In genomic region chr17:82257473-82257872, GRCh38 we compare ENCODE assay signal across 8 cellular contexts. TPM values are rescaled to one million over a fixed set of nuclear protein-coding genes. Genes with fewer than 3 reads are reported as not detected.
A peak's percentile ranks its signal among the peaks of the same experiment; 100 is the strongest.
DNase-seq lines count a peak whose midpoint lies in the region; ATAC-seq lines count a peak whose summit lies in the region.

No MANE protein-coding gene starts in this region.

- H3K4me3 ChIP-seq in MG63, result no peak overlapping the region

- H3K36me3 ChIP-seq in MG63, result peaks cover 83% of the 10 kb centered on the region

- peak; percentile 76 for DNase-seq in DMS 273 (lab: John Stamatoyannopoulos, UW; ENCODE audit: unreplicated experiment)
- DNase-seq in DMS 273 treated with DMSO at 0.1 percent for 48 hours (lab: John Stamatoyannopoulos, UW), result no peak
- peak; percentile 37 for DNase-seq in activated naive CD8-positive, alpha-beta T cell treated with anti-CD3 and anti-CD28 coated beads, Interleukin-2, amount 50 U/mL, for 16 hours (ENCODE audit: low read depth, low spot score)
- peak in 1 of 2 donors; percentile 49 for DNase-seq in left colon
- peak; percentile 43 to 57 for DNase-seq in stimulated activated CD8-positive, alpha-beta memory T cell treated with anti-CD3 and anti-CD28 coated beads, Interleukin-2, amount 100 ng/mL, for 1 hour (ENCODE audit: low read depth in 2 of 2)
- no peak for DNase-seq in MG63

- ATAC-seq in left colon, result peak; percentile 90
- no peak for ATAC-seq in HG03521 (IDR thresholded peaks at IDR 0.05; ENCODE audit: unreplicated experiment)
- no peak for ATAC-seq in GM21723 (IDR thresholded peaks at IDR 0.05; ENCODE audit: unreplicated experiment)

- intact Hi-C loops in left colon (cut with DNase I, micrococcal nuclease), result loop anchor here in 1 of 2 donors (10.0 kb wide), 1 partner anchor 57 kb away; the partner anchor contains the start of gene CD7

- no peaks in the 10 kb centered on the region for H3K27me3 ChIP-seq in MG63

- H3K9me3 ChIP-seq in MG63, result no peaks in the 10 kb centered on the region

RNA-seq across cellular contexts. Expression of gene CSNK1D, which starts 16.0 kb away (rescaled TPM):
- 100 to 1,000 TPM; 165 to 166 TPM for total RNA-seq in left colon
- total RNA-seq in MG63 (2014; rRNA removed; shearing (Covaris generic); ENCODE audit: low replicate concordance), result 60.2 and 104 TPM in 2 replicates

RNA-seq across cellular contexts. Expression of gene SLC16A3, which starts 28.6 kb away (rescaled TPM):
- total RNA-seq in left colon, result 100 to 1,000 TPM; 112 to 168 TPM
- total RNA-seq in MG63 (2014; rRNA removed; shearing (Covaris generic); ENCODE audit: low replicate concordance), result 529 and 652 TPM in 2 replicates

RNA-seq across cellular contexts. Expression of gene CCDC57, which starts 44.8 kb away (rescaled TPM):
- 10 to 100 TPM; 29.6 to 53.4 TPM for total RNA-seq in left colon
- 6.9 and 8.2 TPM in 2 replicates for total RNA-seq in MG63 (2014; rRNA removed; shearing (Covaris generic); ENCODE audit: low replicate concordance)

RNA-seq across cellular contexts. Expression of gene CD7, which starts 59.9 kb away (rescaled TPM):
- total RNA-seq in left colon, result 10 to 100 TPM in 1 of 2 donors, 1 to 10 TPM in 1; 5.2 to 10.0 TPM
- not detected in 2 replicates for total RNA-seq in MG63 (2014; rRNA removed; shearing (Covaris generic); ENCODE audit: low replicate concordance)

Comparison
In these comparisons a context has a peak if more than half of its experiments do, and no peak if none do; other contexts are left out.
1. DNase-seq: peak in DMS 273 (single experiment), activated naive CD8-positive, alpha-beta T cell treated with anti-CD3 and anti-CD28 coated beads, Interleukin-2, amount 50 U/mL, for 16 hours (single experiment) and stimulated activated CD8-positive, alpha-beta memory T cell treated with anti-CD3 and anti-CD28 coated beads, Interleukin-2, amount 100 ng/mL, for 1 hour (2 of 2); none in DMS 273 treated with DMSO at 0.1 percent for 48 hours (single experiment) and MG63 (single experiment).